Comparison of ENCODE assay signal across 22 cellular contexts in genomic region chr13:113537205-113537604, GRCh38. TPM values are rescaled to one million over a fixed set of nuclear protein-coding genes. Genes with fewer than 3 reads are reported as not detected.
DNase-seq lines count a peak whose midpoint lies in the region; ATAC-seq and TF ChIP-seq lines count a peak whose summit lies in the region.
"Had no signal": no experiment of that assay in that cellular context is flagged by ENCODE, and none has a peak within 500 bp of the region (broad histone marks: within the 10 kb centered on the region; RNA-seq: fewer than 3 reads in every experiment).

No MANE protein-coding gene starts in this region.

- H3K9me3 Mint-ChIP-seq in chondrocyte (ENCODE audit: low read depth) = peaks cover 4% of the 10 kb centered on the region
- peaks cover 18% of the 10 kb centered on the region for H3K9me3 Mint-ChIP-seq in nephron progenitor cell
- peaks cover 2 to 5% of the 10 kb centered on the region in 2 donors for H3K9me3 Mint-ChIP-seq in stimulated activated naive B cell treated with anti-CD40 and anti-IgM and Interleukin-4, amounts not matched to agents 10 μg/mL and 1 μg/mL and 100 μg/mL, for 72 hours

- TF ChIP-seq CTCF in GM20000 (IDR thresholded peaks at IDR 0.05; ENCODE audit: extremely low read depth, missing control alignments) (no peak), chondrocyte (IDR thresholded peaks at IDR 0.05) (no peak), nephron progenitor cell (IDR thresholded peaks at IDR 0.05) (no peak)

- peak; percentile 7 for DNase-seq in GM20000 (ENCODE audit: low spot score)
- peak; percentile 84 for DNase-seq in chondrocyte (ENCODE audit: low spot score)
- no peak for DNase-seq in nephron progenitor cell
- no peak for DNase-seq in stimulated activated naive B cell treated with anti-CD40 and anti-IgM and Interleukin-4, amounts not matched to agents 10 μg/mL and 1 μg/mL and 100 μg/mL, for 72 hours
- DNase-seq in activated CD4-positive, alpha-beta T cell treated with anti-CD3 and anti-CD28 coated beads for 1 hour = no peak
- no peak for DNase-seq in anterior cingulate cortex (lab: John Stamatoyannopoulos, UW)
- DNase-seq: BE2C; Caco-2; CD4-positive, alpha-beta memory T cell; DMS 273 treated with DMSO at 0.1 percent for 48 hours; DMS79 treated with DMSO at 0.1 percent for 48 hours; HCEC 1CT; IMR-90; NCI-H1105 treated with DMSO at 0.1 percent for 48 hours; NCI-H2029 treated with DMSO at 0.1 percent for 48 hours; NCI-H2171; NCI-H345; NCI-H524; NCI-H774; NK-92 treated with Interleukin-12 subunit alpha and Interleukin-12 subunit beta, amount 100 ng/mL, for 24 hours; SIG-M5 had no signal

- ATAC-seq in stimulated activated naive B cell treated with anti-CD40 and anti-IgM and Interleukin-4, amounts not matched to agents 10 μg/mL and 1 μg/mL and 100 μg/mL, for 72 hours (replicated peaks) = no peak
- no peak for ATAC-seq in HG03045 (IDR thresholded peaks at IDR 0.05; ENCODE audit: unreplicated experiment)

- H3K4me3 Mint-ChIP-seq in chondrocyte (ENCODE audit: unreplicated experiment) = no peak overlapping the region
- no peak overlapping the region for H3K4me3 Mint-ChIP-seq in nephron progenitor cell
- peak overlapping the region in 1 of 2 donors; percentile 36 for H3K4me3 Mint-ChIP-seq in stimulated activated naive B cell treated with anti-CD40 and anti-IgM and Interleukin-4, amounts not matched to agents 10 μg/mL and 1 μg/mL and 100 μg/mL, for 72 hours
- H3K4me3 Mint-ChIP-seq: CD4-positive, alpha-beta memory T cell had no signal

- H3K4me1 Mint-ChIP-seq in chondrocyte (ENCODE audit: low read depth) (no peaks in the 10 kb centered on the region), nephron progenitor cell (peaks cover 54% of the 10 kb centered on the region)
- no peaks in the 10 kb centered on the region for H3K4me1 Mint-ChIP-seq in stimulated activated naive B cell treated with anti-CD40 and anti-IgM and Interleukin-4, amounts not matched to agents 10 μg/mL and 1 μg/mL and 100 μg/mL, for 72 hours

- H3K36me3 Mint-ChIP-seq in chondrocyte (ENCODE audit: low read depth) = peaks cover 28% of the 10 kb centered on the region
- H3K36me3 Mint-ChIP-seq in nephron progenitor cell (ENCODE audit: low read depth) = peaks cover 76% of the 10 kb centered on the region
- H3K36me3 Mint-ChIP-seq in stimulated activated naive B cell treated with anti-CD40 and anti-IgM and Interleukin-4, amounts not matched to agents 10 μg/mL and 1 μg/mL and 100 μg/mL, for 72 hours = peaks cover 40 to 60% of the 10 kb centered on the region in 2 donors

- H3K27me3 Mint-ChIP-seq in chondrocyte (ENCODE audit: low read depth) (no peaks in the 10 kb centered on the region), nephron progenitor cell (ENCODE audit: low read depth, poor library complexity) (peaks cover 2% of the 10 kb centered on the region)
- no peaks in the 10 kb centered on the region for H3K27me3 Mint-ChIP-seq in stimulated activated naive B cell treated with anti-CD40 and anti-IgM and Interleukin-4, amounts not matched to agents 10 μg/mL and 1 μg/mL and 100 μg/mL, for 72 hours
- H3K27me3 Mint-ChIP-seq: CD4-positive, alpha-beta memory T cell had no signal

- H3K27ac Mint-ChIP-seq in chondrocyte (ENCODE audit: unreplicated experiment) = no peak overlapping the region
- H3K27ac Mint-ChIP-seq in nephron progenitor cell = peak overlapping the region; percentile 72
- H3K27ac Mint-ChIP-seq in stimulated activated naive B cell treated with anti-CD40 and anti-IgM and Interleukin-4, amounts not matched to agents 10 μg/mL and 1 μg/mL and 100 μg/mL, for 72 hours = peak overlapping the region; percentile 32

RNA-seq across cellular contexts. Expression of gene DCUN1D2, which starts 46.7 kb away (rescaled TPM):
- total RNA-seq in chondrocyte = 17.0 to 24.9 TPM (median 19.5 TPM) in 3 replicates

RNA-seq across cellular contexts. Expression of gene TFDP1, which starts 47.3 kb away (rescaled TPM):
- total RNA-seq in chondrocyte = 52.8 to 76.0 TPM (median 54.3 TPM) in 3 replicates

Comparison
In these comparisons a context has a peak if more than half of its experiments do, and no peak if none do; other contexts are left out.
1. DNase-seq: peak in GM20000 (single experiment) and chondrocyte (single experiment); none in nephron progenitor cell (single experiment), stimulated activated naive B cell treated with anti-CD40 and anti-IgM and Interleukin-4, amounts not matched to agents 10 μg/mL and 1 μg/mL and 100 μg/mL, for 72 hours (single experiment), activated CD4-positive, alpha-beta T cell treated with anti-CD3 and anti-CD28 coated beads for 1 hour (single experiment) and anterior cingulate cortex (0 of 58).